1 cellular context compared by ENCODE assay signal in the genomic region with DNA sequence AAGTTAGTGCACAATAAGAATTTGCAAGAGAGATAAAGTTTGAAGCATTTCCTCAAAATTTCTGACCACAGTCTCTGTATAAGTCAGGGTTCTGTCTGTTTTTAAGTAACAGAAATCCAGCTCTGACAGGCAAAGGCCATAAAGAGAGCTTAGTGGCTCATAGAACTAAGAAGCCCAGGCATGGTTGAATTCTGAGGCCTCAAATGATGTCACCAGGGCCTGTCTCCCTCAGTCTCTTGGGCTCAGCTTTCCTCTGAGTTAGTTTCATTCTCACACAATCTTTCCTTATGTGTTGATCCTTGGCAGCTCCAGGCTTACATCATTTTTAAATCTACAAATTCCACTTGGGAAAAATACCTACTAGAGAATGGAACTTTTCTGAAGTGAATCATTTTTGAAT.
TF ChIP-seq lines count a peak whose summit lies in the region.

No MANE protein-coding gene starts in this region.

TF ChIP-seq in GM12878, 131 proteins besides CTCF, POLR2A, EP300 and RAD21 (continued from another document):
- TF ChIP-seq SKIL (IDR thresholded peaks at IDR 0.05; ENCODE audit: low read depth, poor library complexity, severe bottlenecking) (peak; percentile 29), DPF2 (IDR thresholded peaks at IDR 0.05) (peak; percentile 57; the same call in 1 of the 2 replicates), SPI1 (IDR thresholded peaks at IDR 0.05; ENCODE audit: borderline replicate concordance, insufficient read depth, low read depth, low read length) (peak; percentile 87), FOXM1 (IDR thresholded peaks at IDR 0.05; ENCODE audit: low read depth, low read length) (peak; percentile 86; the same call in 1 of the 2 replicates), BACH1 (IDR thresholded peaks at IDR 0.05; ENCODE audit: borderline replicate concordance) (0 out of 2 replicates have a peak, but pooled peaks have one; percentile 8), IKZF1 (conservative IDR thresholded peaks at IDR 0.05) (peak; percentile 57), SRF (IDR thresholded peaks at IDR 0.05; ENCODE audit: low read depth in 2 of 2, low read length in 2 of 2) (peak in 1 of 2 experiments; percentile 75; a peak in 2 of 4 replicates), KLF5 (IDR thresholded peaks at IDR 0.05; ENCODE audit: partially characterized antibody) (no peak), CREB1 (IDR thresholded peaks at IDR 0.05; ENCODE audit: low read depth) (peak; percentile 78), IKZF2 (IDR thresholded peaks at IDR 0.05) (peak; percentile 64 to 71), ZNF687 (IDR thresholded peaks at IDR 0.05) (peak; percentile 57; the same call in 1 of the 2 replicates), ZBED1 (IDR thresholded peaks at IDR 0.05; ENCODE audit: borderline replicate concordance) (peak; percentile 70; the same call in 1 of the 2 replicates), KAT2A (conservative IDR thresholded peaks at IDR 0.05; ENCODE audit: control insufficient read depth, low read depth, low read length) (no peak), JUNB (IDR thresholded peaks at IDR 0.05) (peak; percentile 89), TAF1 (IDR thresholded peaks at IDR 0.05; ENCODE audit: borderline replicate concordance, low read depth, low read length) (no peak), CHD2 (IDR thresholded peaks at IDR 0.05; ENCODE audit: borderline replicate concordance, low read depth, low read length) (no peak), ELK1 (IDR thresholded peaks at IDR 0.05; ENCODE audit: low read depth, low read length) (no peak), ETV6 (conservative IDR thresholded peaks at IDR 0.05 in 1 of 2, IDR thresholded peaks at IDR 0.05 in 1 of 2; ENCODE audit: borderline replicate concordance in 1 of 2, low read depth in 1 of 2) (peak in 1 of 2 experiments; percentile 60; a peak in 1 of 4 replicates), PML (IDR thresholded peaks at IDR 0.05; ENCODE audit: low read length) (0 out of 2 replicates have a peak, but pooled peaks have one; percentile 19), EED (IDR thresholded peaks at IDR 0.05; ENCODE audit: low read depth) (peak; percentile 87; the same call in 1 of the 2 replicates), ATF7 (IDR thresholded peaks at IDR 0.05; ENCODE audit: low read depth) (peak; percentile 78), MTA2 (IDR thresholded peaks at IDR 0.05; ENCODE audit: low read depth) (peak; percentile 65), NFIC (IDR thresholded peaks at IDR 0.05; ENCODE audit: low read depth, low read length) (peak; percentile 96), CREM (IDR thresholded peaks at IDR 0.05; ENCODE audit: low read depth) (peak; percentile 74; the same call in 1 of the 2 replicates)
- TF ChIP-seq, protein P1, sequence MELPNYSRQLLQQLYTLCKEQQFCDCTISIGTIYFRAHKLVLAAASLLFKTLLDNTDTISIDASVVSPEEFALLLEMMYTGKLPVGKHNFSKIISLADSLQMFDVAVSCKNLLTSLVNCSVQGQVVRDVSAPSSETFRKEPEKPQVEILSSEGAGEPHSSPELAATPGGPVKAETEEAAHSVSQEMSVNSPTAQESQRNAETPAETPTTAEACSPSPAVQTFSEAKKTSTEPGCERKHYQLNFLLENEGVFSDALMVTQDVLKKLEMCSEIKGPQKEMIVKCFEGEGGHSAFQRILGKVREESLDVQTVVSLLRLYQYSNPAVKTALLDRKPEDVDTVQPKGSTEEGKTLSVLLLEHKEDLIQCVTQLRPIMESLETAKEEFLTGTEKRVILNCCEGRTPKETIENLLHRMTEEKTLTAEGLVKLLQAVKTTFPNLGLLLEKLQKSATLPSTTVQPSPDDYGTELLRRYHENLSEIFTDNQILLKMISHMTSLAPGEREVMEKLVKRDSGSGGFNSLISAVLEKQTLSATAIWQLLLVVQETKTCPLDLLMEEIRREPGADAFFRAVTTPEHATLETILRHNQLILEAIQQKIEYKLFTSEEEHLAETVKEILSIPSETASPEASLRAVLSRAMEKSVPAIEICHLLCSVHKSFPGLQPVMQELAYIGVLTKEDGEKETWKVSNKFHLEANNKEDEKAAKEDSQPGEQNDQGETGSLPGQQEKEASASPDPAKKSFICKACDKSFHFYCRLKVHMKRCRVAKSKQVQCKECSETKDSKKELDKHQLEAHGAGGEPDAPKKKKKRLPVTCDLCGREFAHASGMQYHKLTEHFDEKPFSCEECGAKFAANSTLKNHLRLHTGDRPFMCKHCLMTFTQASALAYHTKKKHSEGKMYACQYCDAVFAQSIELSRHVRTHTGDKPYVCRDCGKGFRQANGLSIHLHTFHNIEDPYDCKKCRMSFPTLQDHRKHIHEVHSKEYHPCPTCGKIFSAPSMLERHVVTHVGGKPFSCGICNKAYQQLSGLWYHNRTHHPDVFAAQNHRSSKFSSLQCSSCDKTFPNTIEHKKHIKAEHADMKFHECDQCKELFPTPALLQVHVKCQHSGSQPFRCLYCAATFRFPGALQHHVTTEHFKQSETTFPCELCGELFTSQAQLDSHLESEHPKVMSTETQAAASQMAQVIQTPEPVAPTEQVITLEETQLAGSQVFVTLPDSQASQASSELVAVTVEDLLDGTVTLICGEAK (IDR thresholded peaks at IDR 0.05; ENCODE audit: borderline replicate concordance), result no peak
- TF ChIP-seq, protein P2, sequence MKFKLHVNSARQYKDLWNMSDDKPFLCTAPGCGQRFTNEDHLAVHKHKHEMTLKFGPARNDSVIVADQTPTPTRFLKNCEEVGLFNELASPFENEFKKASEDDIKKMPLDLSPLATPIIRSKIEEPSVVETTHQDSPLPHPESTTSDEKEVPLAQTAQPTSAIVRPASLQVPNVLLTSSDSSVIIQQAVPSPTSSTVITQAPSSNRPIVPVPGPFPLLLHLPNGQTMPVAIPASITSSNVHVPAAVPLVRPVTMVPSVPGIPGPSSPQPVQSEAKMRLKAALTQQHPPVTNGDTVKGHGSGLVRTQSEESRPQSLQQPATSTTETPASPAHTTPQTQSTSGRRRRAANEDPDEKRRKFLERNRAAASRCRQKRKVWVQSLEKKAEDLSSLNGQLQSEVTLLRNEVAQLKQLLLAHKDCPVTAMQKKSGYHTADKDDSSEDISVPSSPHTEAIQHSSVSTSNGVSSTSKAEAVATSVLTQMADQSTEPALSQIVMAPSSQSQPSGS (IDR thresholded peaks at IDR 0.05; ENCODE audit: low read length), result peak; percentile 87
- TF ChIP-seq, protein P3, sequence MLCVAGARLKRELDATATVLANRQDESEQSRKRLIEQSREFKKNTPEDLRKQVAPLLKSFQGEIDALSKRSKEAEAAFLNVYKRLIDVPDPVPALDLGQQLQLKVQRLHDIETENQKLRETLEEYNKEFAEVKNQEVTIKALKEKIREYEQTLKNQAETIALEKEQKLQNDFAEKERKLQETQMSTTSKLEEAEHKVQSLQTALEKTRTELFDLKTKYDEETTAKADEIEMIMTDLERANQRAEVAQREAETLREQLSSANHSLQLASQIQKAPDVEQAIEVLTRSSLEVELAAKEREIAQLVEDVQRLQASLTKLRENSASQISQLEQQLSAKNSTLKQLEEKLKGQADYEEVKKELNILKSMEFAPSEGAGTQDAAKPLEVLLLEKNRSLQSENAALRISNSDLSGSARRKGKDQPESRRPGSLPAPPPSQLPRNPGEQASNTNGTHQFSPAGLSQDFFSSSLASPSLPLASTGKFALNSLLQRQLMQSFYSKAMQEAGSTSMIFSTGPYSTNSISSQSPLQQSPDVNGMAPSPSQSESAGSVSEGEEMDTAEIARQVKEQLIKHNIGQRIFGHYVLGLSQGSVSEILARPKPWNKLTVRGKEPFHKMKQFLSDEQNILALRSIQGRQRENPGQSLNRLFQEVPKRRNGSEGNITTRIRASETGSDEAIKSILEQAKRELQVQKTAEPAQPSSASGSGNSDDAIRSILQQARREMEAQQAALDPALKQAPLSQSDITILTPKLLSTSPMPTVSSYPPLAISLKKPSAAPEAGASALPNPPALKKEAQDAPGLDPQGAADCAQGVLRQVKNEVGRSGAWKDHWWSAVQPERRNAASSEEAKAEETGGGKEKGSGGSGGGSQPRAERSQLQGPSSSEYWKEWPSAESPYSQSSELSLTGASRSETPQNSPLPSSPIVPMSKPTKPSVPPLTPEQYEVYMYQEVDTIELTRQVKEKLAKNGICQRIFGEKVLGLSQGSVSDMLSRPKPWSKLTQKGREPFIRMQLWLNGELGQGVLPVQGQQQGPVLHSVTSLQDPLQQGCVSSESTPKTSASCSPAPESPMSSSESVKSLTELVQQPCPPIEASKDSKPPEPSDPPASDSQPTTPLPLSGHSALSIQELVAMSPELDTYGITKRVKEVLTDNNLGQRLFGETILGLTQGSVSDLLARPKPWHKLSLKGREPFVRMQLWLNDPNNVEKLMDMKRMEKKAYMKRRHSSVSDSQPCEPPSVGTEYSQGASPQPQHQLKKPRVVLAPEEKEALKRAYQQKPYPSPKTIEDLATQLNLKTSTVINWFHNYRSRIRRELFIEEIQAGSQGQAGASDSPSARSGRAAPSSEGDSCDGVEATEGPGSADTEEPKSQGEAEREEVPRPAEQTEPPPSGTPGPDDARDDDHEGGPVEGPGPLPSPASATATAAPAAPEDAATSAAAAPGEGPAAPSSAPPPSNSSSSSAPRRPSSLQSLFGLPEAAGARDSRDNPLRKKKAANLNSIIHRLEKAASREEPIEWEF (IDR thresholded peaks at IDR 0.05; ENCODE audit: insufficient replicate concordance, low read depth, low read length), result no peak
TF ChIP-seq in GM12878: peak in this region for 30.
